Comparison of ENCODE assay signal across 25 cellular contexts in genomic region chr2:108554530-108554929, GRCh38. TPM values are rescaled to one million over a fixed set of nuclear protein-coding genes. Genes with fewer than 3 reads are reported as not detected.
DNase-seq lines count a peak whose midpoint lies in the region; ATAC-seq and TF ChIP-seq lines count a peak whose summit lies in the region.
"Had no signal": no experiment of that assay in that cellular context is flagged by ENCODE, and none has a peak within 500 bp of the region (broad histone marks: within the 10 kb centered on the region; RNA-seq: fewer than 3 reads in every experiment).

No MANE protein-coding gene starts in this region.

- H4K5ac ChIP-seq in H9 (ENCODE audit: insufficient read length, low read depth, low read length) = no peak overlapping the region

- no peak overlapping the region for H3K9ac ChIP-seq in H9 (ENCODE audit: extremely low read depth, insufficient read length, low read length)

- peaks cover 3 to 23% of the 10 kb centered on the region in 2 experiments; a peak in 3 of 4 replicates for H3K4me1 Mint-ChIP-seq in H9
- peaks cover 21% of the 10 kb centered on the region for H3K4me1 Mint-ChIP-seq in WTC11
- H3K4me1 Mint-ChIP-seq: activated CD4-positive, alpha-beta T cell treated with anti-CD3 and anti-CD28 coated beads for 36 hours; activated naive CD8-positive, alpha-beta T cell treated with anti-CD3 and anti-CD28 coated beads, Interleukin-2, amount 50 U/mL, for 24 hours had no signal

- ATAC-seq in WTC11 = no peak
- ATAC-seq in left ventricle myocardium superior = peak; percentile 95
- peak; percentile 54 for ATAC-seq in gastrocnemius medialis
- ATAC-seq: activated CD4-positive, alpha-beta T cell treated with anti-CD3 and anti-CD28 coated beads for 36 hours; activated naive CD8-positive, alpha-beta T cell treated with anti-CD3 and anti-CD28 coated beads, Interleukin-2, amount 50 U/mL, for 24 hours had no signal

- no peaks in the 10 kb centered on the region for H3K23me2 ChIP-seq in H9 (ENCODE audit: insufficient read length, low read depth, low read length, poor library complexity, severe bottlenecking)

- no peak overlapping the region for H2BK15ac ChIP-seq in H9 (ENCODE audit: low read depth, low read length)

- no peak for TF ChIP-seq POLR2A in gastrocnemius medialis (IDR thresholded peaks at IDR 0.05)

- peaks cover 9% of the 10 kb centered on the region; the same call in 1 of the 2 replicates for H3K79me2 ChIP-seq in H9 (ENCODE audit: insufficient read depth, low read length)

- H3K36me3 Mint-ChIP-seq in H9 (ENCODE audit: insufficient read depth in 1 of 3, low read depth in 3 of 3) (no peaks in the 10 kb centered on the region), WTC11 (no peaks in the 10 kb centered on the region)

- peaks cover 13% of the 10 kb centered on the region; the same call in 1 of the 2 replicates for H3K4me1 ChIP-seq in H9 (ENCODE audit: insufficient read depth, low read length)
- peaks cover 50 to 54% of the 10 kb centered on the region in 2 donors for H3K4me1 ChIP-seq in gastrocnemius medialis
- H3K4me1 ChIP-seq: Peyer's patch had no signal

- no peak overlapping the region for H3T11ph ChIP-seq in H9 (ENCODE audit: low read length)

- CTCF ChIA-PET in WTC11 (lab: Charles Lee) = no interaction called here

- intact Hi-C loops in left ventricle myocardium superior (cut with micrococcal nuclease) = no loop called here
- intact Hi-C loops in gastrocnemius medialis (cut with DNase I; ENCODE audit: low total_unique reads) = no loop called here

- H3K9me3 Mint-ChIP-seq in H9 = no peaks in the 10 kb centered on the region
- no peaks in the 10 kb centered on the region for H3K9me3 Mint-ChIP-seq in WTC11
- H3K9me3 Mint-ChIP-seq: activated naive CD8-positive, alpha-beta T cell treated with anti-CD3 and anti-CD28 coated beads, Interleukin-2, amount 50 U/mL, for 24 hours; CD14-positive monocyte; T-helper 1 cell treated with Interleukin-12 subunit alpha and Interleukin-12 subunit beta and Interleukin-4 antibody, amounts not matched to agents 30 μg/mL and 1 μg/mL, for 36 hours had no signal

- TF ChIP-seq CTCF in H9 (conservative IDR thresholded peaks at IDR 0.05) = no peak
- no peak for TF ChIP-seq CTCF in WTC11 (IDR thresholded peaks at IDR 0.05)
- TF ChIP-seq CTCF in gastrocnemius medialis (IDR thresholded peaks at IDR 0.05 in 4 of 5, conservative IDR thresholded peaks at IDR 0.05 in 1 of 5) = no peak

- no peaks in the 10 kb centered on the region for H3K27me3 Mint-ChIP-seq in H9 (ENCODE audit: low read depth)
- H3K27me3 Mint-ChIP-seq in WTC11 (ENCODE audit: low read depth) = no peaks in the 10 kb centered on the region
- H3K27me3 Mint-ChIP-seq: activated CD4-positive, alpha-beta T cell treated with anti-CD3 and anti-CD28 coated beads for 36 hours; activated naive CD8-positive, alpha-beta T cell treated with anti-CD3 and anti-CD28 coated beads, Interleukin-2, amount 50 U/mL, for 24 hours; progenitor cell of endocrine pancreas had no signal

- POLR2A ChIA-PET in WTC11 (lab: Charles Lee) = no interaction called here

- no peak overlapping the region for H4K8ac ChIP-seq in H9 (replicated peaks; ENCODE audit: insufficient read length, low read depth, low read length)

- H3K4me3 ChIP-seq in gastrocnemius medialis = no peak overlapping the region
- H3K4me3 ChIP-seq: Peyer's patch, SJSA1, thoracic aorta had no signal

- in situ Hi-C loops in gastrocnemius medialis (cut with MboI; ENCODE audit: low sequenced_read_pairs in 4 of 4) = no loop called here

- H2BK12ac ChIP-seq in H9 (ENCODE audit: insufficient read length, low read depth, low read length) = no peak overlapping the region

- H3K4me3 Mint-ChIP-seq in H9 = no peak overlapping the region
- no peak overlapping the region for H3K4me3 Mint-ChIP-seq in WTC11
- H3K4me3 Mint-ChIP-seq: activated CD4-positive, alpha-beta T cell treated with anti-CD3 and anti-CD28 coated beads for 36 hours; activated naive CD8-positive, alpha-beta T cell treated with anti-CD3 and anti-CD28 coated beads, Interleukin-2, amount 50 U/mL, for 24 hours; CD14-positive monocyte; T-helper 1 cell treated with Interleukin-12 subunit alpha and Interleukin-12 subunit beta and Interleukin-4 antibody, amounts not matched to agents 30 μg/mL and 1 μg/mL, for 36 hours had no signal

- H3K4me2 ChIP-seq in H9 (ENCODE audit: insufficient read depth, insufficient read length, low read length) = no peak overlapping the region

- no peak overlapping the region for H3K23ac ChIP-seq in H9 (ENCODE audit: insufficient read length, low read depth, low read length)

- no CpG with 5 or more reads among the region's 5 CpGs for WGBS in H9 (ENCODE audit: extremely low coverage, insufficient read length, low lambda C conversion rate)

- H3K27ac Mint-ChIP-seq in H9 = peak overlapping the region in 2 of 3 experiments; percentile 17 to 33; a peak in 1 of 7 replicates
- 0 out of 2 replicates have a peak overlapping the region, but pooled peaks have one; percentile 8 for H3K27ac Mint-ChIP-seq in WTC11
- H3K27ac Mint-ChIP-seq: activated CD4-positive, alpha-beta T cell treated with anti-CD3 and anti-CD28 coated beads for 36 hours; activated naive CD8-positive, alpha-beta T cell treated with anti-CD3 and anti-CD28 coated beads, Interleukin-2, amount 50 U/mL, for 24 hours; progenitor cell of endocrine pancreas; T-helper 1 cell treated with Interleukin-12 subunit alpha and Interleukin-12 subunit beta and Interleukin-4 antibody, amounts not matched to agents 30 μg/mL and 1 μg/mL, for 36 hours had no signal

- no peaks in the 10 kb centered on the region for H3K36me3 ChIP-seq in gastrocnemius medialis
- H3K36me3 ChIP-seq: Peyer's patch, thoracic aorta had no signal

- no peaks in the 10 kb centered on the region for H3K27me3 ChIP-seq in H9 (ENCODE audit: insufficient read depth, low read length)
- no peaks in the 10 kb centered on the region for H3K27me3 ChIP-seq in gastrocnemius medialis
- H3K27me3 ChIP-seq: Peyer's patch, SJSA1 had no signal

- H2AFZ ChIP-seq in H9 (ENCODE audit: low read length) = no peak overlapping the region

- no peaks in the 10 kb centered on the region for H3K79me1 ChIP-seq in H9 (ENCODE audit: insufficient read depth, low read depth, low read length, poor library complexity, severe bottlenecking)

- H3K56ac ChIP-seq in H9 (ENCODE audit: insufficient read length, low read depth, low read length) = no peak overlapping the region

- no peak overlapping the region for H3K4ac ChIP-seq in H9 (ENCODE audit: low read depth, low read length)

- H2AK5ac ChIP-seq in H9 (ENCODE audit: insufficient read length, low read length) = no peak overlapping the region

- DNase-seq in H9 (no peak), WTC11 (ENCODE audit: low spot score) (no peak), left ventricle myocardium superior (peak; percentile 85), gastrocnemius medialis (peak in 1 of 2 donors; percentile 44), NCI-H446 treated with DMSO at 0.1 percent for 48 hours (lab: John Stamatoyannopoulos, UW) (no peak), HPDE6-E6E7 (ENCODE audit: extremely low spot score) (no peak)
- DNase-seq in stimulated activated CD4-positive, alpha-beta T cell treated with anti-CD3 and anti-CD28 coated beads, Interleukin-4, amount 100 ng/mL, for 1 hour = no peak
- no peak for DNase-seq in stimulated activated naive CD4-positive, alpha-beta T cell (lab: John Stamatoyannopoulos, UW)
- DNase-seq: activated CD4-positive, alpha-beta T cell treated with anti-CD3 and anti-CD28 coated beads for 36 hours; activated gamma-delta T cell; activated naive CD8-positive, alpha-beta T cell treated with anti-CD3 and anti-CD28 coated beads, Interleukin-2, amount 50 U/mL, for 24 hours; effector CD4-positive, alpha-beta T cell; HCEC 1CT; hippocampal formation; NCI-H1092 treated with DMSO at 0.1 percent for 48 hours; NCI-H524; Peyer's patch; small intestine; stimulated activated CD4-positive, alpha-beta T cell treated with anti-CD3 and anti-CD28 coated beads, Interleukin-2, amount 100 ng/mL, for 24 hours had no signal

- no peak overlapping the region for H3K18ac ChIP-seq in H9 (ENCODE audit: insufficient read length, low read depth, low read length)

- no peak overlapping the region for H2BK20ac ChIP-seq in H9 (ENCODE audit: low read depth, low read length, poor library complexity, severe bottlenecking)

- no peaks in the 10 kb centered on the region for H4K20me1 ChIP-seq in H9 (ENCODE audit: control insufficient read depth, insufficient read depth, insufficient read length)

- no peak overlapping the region for H2BK120ac ChIP-seq in H9 (ENCODE audit: low read depth, low read length, poor library complexity, severe bottlenecking)

- no peaks in the 10 kb centered on the region for H3K9me3 ChIP-seq in H9 (ENCODE audit: control insufficient read depth, low read depth, low read length)
- no peaks in the 10 kb centered on the region for H3K9me3 ChIP-seq in gastrocnemius medialis
- H3K9me3 ChIP-seq: Peyer's patch, SJSA1, thoracic aorta had no signal

- no peak overlapping the region for H4K91ac ChIP-seq in H9 (ENCODE audit: insufficient read length, low read depth, low read length)

- H3K27ac ChIP-seq in H9 (ENCODE audit: insufficient read length, low read depth, low read length) = no peak overlapping the region
- peak overlapping the region; percentile 70 to 77 (median 74) for H3K27ac ChIP-seq in gastrocnemius medialis
- H3K27ac ChIP-seq: HL-60, SJSA1 had no signal

- H2BK5ac ChIP-seq in H9 (ENCODE audit: insufficient read length, low read length) = no peak overlapping the region

- H3K14ac ChIP-seq in H9 (ENCODE audit: insufficient read depth, low read length) = no peak overlapping the region

RNA-seq across cellular contexts. Expression of gene LIMS1, which starts 20.3 kb away (rescaled TPM):
- total RNA-seq in H9 (2021) (33.4 and 37.7 TPM in 2 replicates), WTC11 (2021) (40.7 to 50.6 TPM (median 43.4 TPM) in 3 replicates), left ventricle myocardium superior (74.3 TPM), gastrocnemius medialis (100 to 1,000 TPM; 147 to 308 (median 224) TPM)
